ENCODE assay signal across 1 cellular context in genomic region chr12:92208613-92209121, GRCh38.
TF ChIP-seq lines count a peak whose summit lies in the region.

No MANE protein-coding gene starts in this region.

TF ChIP-seq in GM23338, 12 proteins besides CTCF, POLR2A, EP300 and RAD21 (continued from another document):
- TF ChIP-seq ZNF462 (CRISPR knock-in tag; IDR thresholded peaks at IDR 0.05) (no peak), REST (IDR thresholded peaks at IDR 0.05; ENCODE audit: unreplicated experiment) (no peak), STAT1 (IDR thresholded peaks at IDR 0.05; ENCODE audit: unreplicated experiment) (no peak), JUNB (IDR thresholded peaks at IDR 0.05; ENCODE audit: unreplicated experiment) (no peak), POLR2AphosphoS5 (IDR thresholded peaks at IDR 0.05; ENCODE audit: low read depth) (no peak), ZNF331 (CRISPR knock-in tag; IDR thresholded peaks at IDR 0.05; ENCODE audit: low read depth) (no peak)
